ENCODE assay signal across 8 cellular contexts in the genomic region with DNA sequence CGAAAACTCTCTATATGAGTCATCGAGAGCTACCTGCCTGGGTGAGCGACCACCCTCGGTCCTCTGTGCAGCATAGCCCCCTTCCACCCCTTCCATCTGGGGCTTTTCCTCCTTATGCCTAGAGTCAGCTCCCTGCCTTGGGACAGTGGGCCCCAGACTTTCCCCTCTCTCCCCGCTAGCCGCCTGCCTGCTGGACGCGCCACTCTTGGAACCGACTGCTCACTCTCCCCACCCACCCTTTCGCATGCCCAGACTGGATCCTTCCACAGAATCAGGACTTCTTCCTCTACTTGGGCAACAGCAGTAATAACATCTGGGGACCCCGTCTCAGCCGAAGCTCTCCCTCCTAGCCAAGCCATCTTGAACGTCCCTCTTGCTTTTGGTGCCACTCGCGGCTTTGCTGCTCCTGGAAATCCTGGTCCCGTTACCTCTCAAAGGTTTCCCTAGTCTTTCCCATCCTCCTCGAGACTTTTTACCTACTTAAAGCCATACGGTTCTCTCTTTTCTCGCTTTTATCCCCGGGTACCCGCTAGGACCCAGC. TPM values are rescaled to one million over a fixed set of nuclear protein-coding genes. Genes with fewer than 3 reads are reported as not detected.
A peak's percentile ranks its signal among the peaks of the same experiment; 100 is the strongest.
DNase-seq lines count a peak whose midpoint lies in the region; ATAC-seq, FAIRE-seq and TF ChIP-seq lines count a peak whose summit lies in the region.

No MANE protein-coding gene starts in this region.

- H3K4me2 ChIP-seq in DOHH2 (ENCODE audit: low read length) = peak overlapping the region; percentile 85
- peak overlapping the region; percentile 90 for H3K4me2 ChIP-seq in astrocyte (ENCODE audit: low read length)

- peak overlapping the region; percentile 98 for H3K4me3 Mint-ChIP-seq in astrocyte (ENCODE audit: unreplicated experiment)
- peak overlapping the region; percentile 98 to 100 for H3K4me3 Mint-ChIP-seq in stimulated activated naive B cell treated with anti-CD40 and anti-IgM and Interleukin-4, amounts not matched to agents 10 μg/mL and 1 μg/mL and 100 μg/mL, for 72 hours

- H3F3A ChIP-seq in DOHH2 (ENCODE audit: control insufficient read depth, insufficient read depth) = peaks cover 28% of the 10 kb centered on the region

- H3K27me3 ChIP-seq in DOHH2 (ENCODE audit: control insufficient read depth, low read length) (no peaks in the 10 kb centered on the region), astrocyte (ENCODE audit: insufficient read depth, low read length) (no peaks in the 10 kb centered on the region), iPS-20b (ENCODE audit: insufficient read depth, low read length) (no peaks in the 10 kb centered on the region)

- H3K27ac ChIP-seq in DOHH2 (ENCODE audit: low read depth, low read length) (peak overlapping the region; percentile 53), astrocyte (ENCODE audit: low read depth, low read length) (peak overlapping the region; percentile 58), iPS-20b (ENCODE audit: low read length) (no peak overlapping the region)

- H3K27ac Mint-ChIP-seq in astrocyte (ENCODE audit: unreplicated experiment) = peak overlapping the region; percentile 97
- peak overlapping the region; percentile 96 for H3K27ac Mint-ChIP-seq in stimulated activated naive B cell treated with anti-CD40 and anti-IgM and Interleukin-4, amounts not matched to agents 10 μg/mL and 1 μg/mL and 100 μg/mL, for 72 hours

- H3K9me2 ChIP-seq in DOHH2 (replicated peaks; ENCODE audit: control insufficient read depth, low read length) = no peaks in the 10 kb centered on the region

- peaks cover 22% of the 10 kb centered on the region for H3K4me1 Mint-ChIP-seq in astrocyte (ENCODE audit: low read depth, unreplicated experiment)
- H3K4me1 Mint-ChIP-seq in stimulated activated naive B cell treated with anti-CD40 and anti-IgM and Interleukin-4, amounts not matched to agents 10 μg/mL and 1 μg/mL and 100 μg/mL, for 72 hours = peaks cover 48 to 67% of the 10 kb centered on the region in 2 donors

- no peaks in the 10 kb centered on the region for H3K27me3 Mint-ChIP-seq in astrocyte (ENCODE audit: low read depth, unreplicated experiment)
- H3K27me3 Mint-ChIP-seq in stimulated activated naive B cell treated with anti-CD40 and anti-IgM and Interleukin-4, amounts not matched to agents 10 μg/mL and 1 μg/mL and 100 μg/mL, for 72 hours = no peaks in the 10 kb centered on the region

- TF ChIP-seq RAD21 in Ishikawa (IDR thresholded peaks at IDR 0.05; ENCODE audit: low read depth) = no peak

- peak overlapping the region; percentile 49 for H2AFZ ChIP-seq in astrocyte (ENCODE audit: low read depth, low read length)

- ATAC-seq in stimulated activated naive B cell treated with anti-CD40 and anti-IgM and Interleukin-4, amounts not matched to agents 10 μg/mL and 1 μg/mL and 100 μg/mL, for 72 hours (replicated peaks) = peak in 1 of 2 donors; percentile 0
- no peak for ATAC-seq in HG03175 (IDR thresholded peaks at IDR 0.05; ENCODE audit: unreplicated experiment)
- ATAC-seq in HG02759 (IDR thresholded peaks at IDR 0.05; ENCODE audit: unreplicated experiment) = no peak

- peaks cover 14% of the 10 kb centered on the region for H3K36me3 Mint-ChIP-seq in astrocyte (ENCODE audit: low read depth, unreplicated experiment)
- peaks cover 32 to 42% of the 10 kb centered on the region in 2 donors for H3K36me3 Mint-ChIP-seq in stimulated activated naive B cell treated with anti-CD40 and anti-IgM and Interleukin-4, amounts not matched to agents 10 μg/mL and 1 μg/mL and 100 μg/mL, for 72 hours

- H3K9ac ChIP-seq in astrocyte (ENCODE audit: low read length) = peak overlapping the region; percentile 84
- peak overlapping the region; percentile 93 for H3K9ac ChIP-seq in iPS-20b (ENCODE audit: low read depth, low read length)

- H3K9me3 ChIP-seq in DOHH2 (ENCODE audit: control insufficient read depth, insufficient read depth, low read length) (peaks cover 5% of the 10 kb centered on the region; the same call in 1 of the 2 replicates), astrocyte (ENCODE audit: insufficient read depth, low read depth, low read length) (no peaks in the 10 kb centered on the region), iPS-20b (ENCODE audit: insufficient read depth, low read depth, low read length) (no peaks in the 10 kb centered on the region)

- H3K36me3 ChIP-seq in DOHH2 (ENCODE audit: control insufficient read depth, low read length) = peaks cover 36% of the 10 kb centered on the region
- H3K36me3 ChIP-seq in astrocyte (ENCODE audit: insufficient read depth, low read length) = peaks cover 17% of the 10 kb centered on the region
- H3K36me3 ChIP-seq in iPS-20b (ENCODE audit: insufficient read depth, low read depth, low read length) = peaks cover 35% of the 10 kb centered on the region

- H3K79me2 ChIP-seq in DOHH2 (ENCODE audit: control insufficient read depth, low read length) (peaks cover 40% of the 10 kb centered on the region), astrocyte (ENCODE audit: insufficient read depth, low read length) (peaks cover 49% of the 10 kb centered on the region)

- H3K4me3 ChIP-seq in DOHH2 (ENCODE audit: low read length) (peak overlapping the region; percentile 90), astrocyte (ENCODE audit: insufficient read depth, low read depth, low read length) (peak overlapping the region; percentile 81), iPS-20b (ENCODE audit: low read length) (peak overlapping the region; percentile 86)

- H3K4me1 ChIP-seq in DOHH2 (ENCODE audit: control insufficient read depth, low read length) (peaks cover 52% of the 10 kb centered on the region), astrocyte (ENCODE audit: insufficient read depth, low read length) (peaks cover 13% of the 10 kb centered on the region), iPS-20b (ENCODE audit: insufficient read depth, low read length) (peaks cover 13% of the 10 kb centered on the region; the same call in 1 of the 2 replicates)

- TF ChIP-seq CTCF in DOHH2 (IDR thresholded peaks at IDR 0.05; ENCODE audit: low read depth, low read length, poor library complexity, severe bottlenecking) (no peak), astrocyte (IDR thresholded peaks at IDR 0.05; ENCODE audit: insufficient read depth, low read depth, low read length) (no peak)

- FAIRE-seq in astrocyte (lab: Jason Lieb, UNC) = no peak

- no peak for TF ChIP-seq EP300 in Ishikawa (IDR thresholded peaks at IDR 0.05; ENCODE audit: borderline replicate concordance)

- DNase-seq in astrocyte (ENCODE audit: low read depth) (no peak), 8988T (no peak)
- no peak for DNase-seq in stimulated activated naive B cell treated with anti-CD40 and anti-IgM and Interleukin-4, amounts not matched to agents 10 μg/mL and 1 μg/mL and 100 μg/mL, for 72 hours

- H4K20me1 ChIP-seq in DOHH2 (ENCODE audit: control insufficient read depth, insufficient read depth, low read depth, low read length) (no peaks in the 10 kb centered on the region), astrocyte (ENCODE audit: insufficient read depth, low read length) (peaks cover 19% of the 10 kb centered on the region)

- H3K9me3 Mint-ChIP-seq in astrocyte (ENCODE audit: unreplicated experiment) = no peaks in the 10 kb centered on the region
- no peaks in the 10 kb centered on the region for H3K9me3 Mint-ChIP-seq in stimulated activated naive B cell treated with anti-CD40 and anti-IgM and Interleukin-4, amounts not matched to agents 10 μg/mL and 1 μg/mL and 100 μg/mL, for 72 hours

TF ChIP-seq in Ishikawa, 13 proteins besides CTCF, POLR2A, EP300 and RAD21:
- TF ChIP-seq CEBPB (IDR thresholded peaks at IDR 0.05) (no peak), EGR1 (IDR thresholded peaks at IDR 0.05) (no peak), YY1 (IDR thresholded peaks at IDR 0.05; ENCODE audit: low read depth) (no peak), ZBTB7A (IDR thresholded peaks at IDR 0.05; ENCODE audit: low read depth) (no peak), NFIC (IDR thresholded peaks at IDR 0.05) (peak; percentile 5; the same call in 1 of the 2 replicates)
- TF ChIP-seq, protein P1, sequence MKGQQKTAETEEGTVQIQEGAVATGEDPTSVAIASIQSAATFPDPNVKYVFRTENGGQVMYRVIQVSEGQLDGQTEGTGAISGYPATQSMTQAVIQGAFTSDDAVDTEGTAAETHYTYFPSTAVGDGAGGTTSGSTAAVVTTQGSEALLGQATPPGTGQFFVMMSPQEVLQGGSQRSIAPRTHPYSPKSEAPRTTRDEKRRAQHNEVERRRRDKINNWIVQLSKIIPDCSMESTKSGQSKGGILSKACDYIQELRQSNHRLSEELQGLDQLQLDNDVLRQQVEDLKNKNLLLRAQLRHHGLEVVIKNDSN (IDR thresholded peaks at IDR 0.05) = no peak
- TF ChIP-seq, protein P2, sequence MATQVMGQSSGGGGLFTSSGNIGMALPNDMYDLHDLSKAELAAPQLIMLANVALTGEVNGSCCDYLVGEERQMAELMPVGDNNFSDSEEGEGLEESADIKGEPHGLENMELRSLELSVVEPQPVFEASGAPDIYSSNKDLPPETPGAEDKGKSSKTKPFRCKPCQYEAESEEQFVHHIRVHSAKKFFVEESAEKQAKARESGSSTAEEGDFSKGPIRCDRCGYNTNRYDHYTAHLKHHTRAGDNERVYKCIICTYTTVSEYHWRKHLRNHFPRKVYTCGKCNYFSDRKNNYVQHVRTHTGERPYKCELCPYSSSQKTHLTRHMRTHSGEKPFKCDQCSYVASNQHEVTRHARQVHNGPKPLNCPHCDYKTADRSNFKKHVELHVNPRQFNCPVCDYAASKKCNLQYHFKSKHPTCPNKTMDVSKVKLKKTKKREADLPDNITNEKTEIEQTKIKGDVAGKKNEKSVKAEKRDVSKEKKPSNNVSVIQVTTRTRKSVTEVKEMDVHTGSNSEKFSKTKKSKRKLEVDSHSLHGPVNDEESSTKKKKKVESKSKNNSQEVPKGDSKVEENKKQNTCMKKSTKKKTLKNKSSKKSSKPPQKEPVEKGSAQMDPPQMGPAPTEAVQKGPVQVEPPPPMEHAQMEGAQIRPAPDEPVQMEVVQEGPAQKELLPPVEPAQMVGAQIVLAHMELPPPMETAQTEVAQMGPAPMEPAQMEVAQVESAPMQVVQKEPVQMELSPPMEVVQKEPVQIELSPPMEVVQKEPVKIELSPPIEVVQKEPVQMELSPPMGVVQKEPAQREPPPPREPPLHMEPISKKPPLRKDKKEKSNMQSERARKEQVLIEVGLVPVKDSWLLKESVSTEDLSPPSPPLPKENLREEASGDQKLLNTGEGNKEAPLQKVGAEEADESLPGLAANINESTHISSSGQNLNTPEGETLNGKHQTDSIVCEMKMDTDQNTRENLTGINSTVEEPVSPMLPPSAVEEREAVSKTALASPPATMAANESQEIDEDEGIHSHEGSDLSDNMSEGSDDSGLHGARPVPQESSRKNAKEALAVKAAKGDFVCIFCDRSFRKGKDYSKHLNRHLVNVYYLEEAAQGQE (IDR thresholded peaks at IDR 0.05; ENCODE audit: low read depth) = no peak

RNA-seq across cellular contexts. Expression of a gene that starts 0.7 kb away (rescaled TPM):
- 138 and 142 TPM in 2 replicates for total RNA-seq in astrocyte

RNA-seq across cellular contexts. Expression of a gene that starts 10.7 kb away (rescaled TPM):
- 4.1 and 4.2 TPM in 2 replicates for total RNA-seq in astrocyte

RNA-seq across cellular contexts. Expression of a gene that starts 12.3 kb away (rescaled TPM):
- total RNA-seq in astrocyte = 3,078 and 3,088 TPM in 2 replicates

RNA-seq across cellular contexts. Expression of a gene that starts 23.6 kb away (rescaled TPM):
- 110 and 118 TPM in 2 replicates for total RNA-seq in astrocyte

RNA-seq across cellular contexts. Expression of a gene that starts 24.4 kb away (rescaled TPM):
- 124 and 130 TPM in 2 replicates for total RNA-seq in astrocyte
